In genomic region chr18:49612515-49613033, GRCh38 we compare ENCODE assay signal across 15 cellular contexts. TPM values are rescaled to one million over a fixed set of nuclear protein-coding genes. Genes with fewer than 3 reads are reported as not detected.
DNase-seq lines count a peak whose midpoint lies in the region; ATAC-seq and TF ChIP-seq lines count a peak whose summit lies in the region.
"Had no signal": no experiment of that assay in that cellular context is flagged by ENCODE, and none has a peak within 500 bp of the region (broad histone marks: within the 10 kb centered on the region; RNA-seq: fewer than 3 reads in every experiment).

No MANE protein-coding gene starts in this region.

- no peak for TF ChIP-seq POLR2A in suprapubic skin (IDR thresholded peaks at IDR 0.05)

- peak; percentile 95 for ATAC-seq in HG02870 (IDR thresholded peaks at IDR 0.05; ENCODE audit: unreplicated experiment)
- ATAC-seq: K562, lower lobe of right lung had no signal

- peaks cover 8% of the 10 kb centered on the region for H3K27me3 Mint-ChIP-seq in type B pancreatic cell
- H3K27me3 Mint-ChIP-seq in CD4-positive, alpha-beta memory T cell = peaks cover 0 to 8% of the 10 kb centered on the region in 2 donors
- H3K27me3 Mint-ChIP-seq: stimulated activated naive CD8-positive, alpha-beta T cell treated with anti-CD3 and anti-CD28 coated beads, Interleukin-15, Interleukin-2, amounts not matched to agents 100 ng/mL and 50 ng/mL, for 24 hours had no signal

- WGBS in suprapubic skin = 63% methylated on average over 10 of the region's 11 CpGs

- no peak for TF ChIP-seq CTCF in type B pancreatic cell (conservative IDR thresholded peaks at IDR 0.05)
- TF ChIP-seq CTCF in suprapubic skin (IDR thresholded peaks at IDR 0.05) = no peak
- TF ChIP-seq CTCF in right atrium auricular region (IDR thresholded peaks at IDR 0.05) = no peak

- H3K27ac ChIP-seq in suprapubic skin (no peak overlapping the region), right atrium auricular region (no peak overlapping the region)
- no peak overlapping the region for H3K27ac ChIP-seq in CD4-positive, alpha-beta memory T cell (ENCODE audit: low read depth, low read length)
- H3K27ac ChIP-seq: lower lobe of right lung had no signal

- intact Hi-C loops in CD4-positive, alpha-beta memory T cell (cut with micrococcal nuclease) = no loop called here

- no peak for TF ChIP-seq EP300 in suprapubic skin (IDR thresholded peaks at IDR 0.05)

- H3K36me3 ChIP-seq in suprapubic skin (no peaks in the 10 kb centered on the region), right atrium auricular region (no peaks in the 10 kb centered on the region)
- no peaks in the 10 kb centered on the region for H3K36me3 ChIP-seq in CD4-positive, alpha-beta memory T cell (ENCODE audit: insufficient read depth, low read length)
- H3K36me3 ChIP-seq: lower lobe of right lung had no signal

- H3K4me1 ChIP-seq in suprapubic skin (peaks cover 9% of the 10 kb centered on the region), right atrium auricular region (no peaks in the 10 kb centered on the region)
- H3K4me1 ChIP-seq in CD4-positive, alpha-beta memory T cell (ENCODE audit: insufficient read depth, low read length) = no peaks in the 10 kb centered on the region
- H3K4me1 ChIP-seq: lower lobe of right lung had no signal

- peak overlapping the region; percentile 51 for H3K27ac Mint-ChIP-seq in type B pancreatic cell
- no peak overlapping the region for H3K27ac Mint-ChIP-seq in CD4-positive, alpha-beta memory T cell
- H3K27ac Mint-ChIP-seq: activated naive CD8-positive, alpha-beta T cell; stimulated activated naive CD8-positive, alpha-beta T cell treated with anti-CD3 and anti-CD28 coated beads, Interleukin-15, Interleukin-2, amounts not matched to agents 100 ng/mL and 50 ng/mL, for 24 hours had no signal

- H3K9me3 Mint-ChIP-seq in type B pancreatic cell = no peaks in the 10 kb centered on the region
- H3K9me3 Mint-ChIP-seq in CD4-positive, alpha-beta memory T cell = peaks cover 0 to 2% (median 0%) of the 10 kb centered on the region in 8 donors
- H3K9me3 Mint-ChIP-seq: stimulated activated naive CD8-positive, alpha-beta T cell treated with anti-CD3 and anti-CD28 coated beads, Interleukin-15, Interleukin-2, amounts not matched to agents 100 ng/mL and 50 ng/mL, for 24 hours had no signal

- H3K4me3 Mint-ChIP-seq in type B pancreatic cell = no peak overlapping the region
- H3K4me3 Mint-ChIP-seq in CD4-positive, alpha-beta memory T cell = no peak overlapping the region
- H3K4me3 Mint-ChIP-seq: activated naive CD8-positive, alpha-beta T cell; stimulated activated naive CD8-positive, alpha-beta T cell treated with anti-CD3 and anti-CD28 coated beads, Interleukin-15, Interleukin-2, amounts not matched to agents 100 ng/mL and 50 ng/mL, for 24 hours had no signal

- H3K9me3 ChIP-seq in suprapubic skin (no peaks in the 10 kb centered on the region), right atrium auricular region (no peaks in the 10 kb centered on the region)
- H3K9me3 ChIP-seq in CD4-positive, alpha-beta memory T cell (ENCODE audit: control insufficient read depth in 1 of 2, low read length in 2 of 2) = no peaks in the 10 kb centered on the region
- H3K9me3 ChIP-seq: lower lobe of right lung had no signal

- POLR2A ChIA-PET in CD4-positive, alpha-beta memory T cell (lab: Charles Lee; ENCODE audit: partially characterized antibody) = no interaction called here

- H3K36me3 Mint-ChIP-seq in type B pancreatic cell = no peaks in the 10 kb centered on the region
- no peaks in the 10 kb centered on the region for H3K36me3 Mint-ChIP-seq in CD4-positive, alpha-beta memory T cell
- H3K36me3 Mint-ChIP-seq: activated naive CD8-positive, alpha-beta T cell had no signal

- CTCF ChIA-PET in CD4-positive, alpha-beta memory T cell (lab: Charles Lee; ENCODE audit: partially characterized antibody) = interaction anchor here (0.5 to 1.2 kb wide), 2 partner anchors 108 to 137 kb away, joined by 3 to 6 read pairs; no protein-coding TSS in a partner anchor

- H3K4me3 ChIP-seq in suprapubic skin (no peak overlapping the region), right atrium auricular region (no peak overlapping the region)
- no peak overlapping the region for H3K4me3 ChIP-seq in CD4-positive, alpha-beta memory T cell (ENCODE audit: low read length in 2 of 2)
- H3K4me3 ChIP-seq: K562, lower lobe of right lung had no signal

- H3K27me3 ChIP-seq in suprapubic skin (peaks cover 4% of the 10 kb centered on the region), right atrium auricular region (no peaks in the 10 kb centered on the region)
- no peaks in the 10 kb centered on the region for H3K27me3 ChIP-seq in CD4-positive, alpha-beta memory T cell (ENCODE audit: insufficient read depth, low read length)

- peaks cover 35% of the 10 kb centered on the region for H3K4me1 Mint-ChIP-seq in type B pancreatic cell (ENCODE audit: unreplicated experiment)
- no peaks in the 10 kb centered on the region for H3K4me1 Mint-ChIP-seq in CD4-positive, alpha-beta memory T cell

- DNase-seq in NCI-H2107 treated with DMSO at 0.1 percent for 48 hours (lab: John Stamatoyannopoulos, UW; ENCODE audit: unreplicated experiment) (peak; percentile 37), NCI-H2107 (lab: John Stamatoyannopoulos, UW) (no peak), NCI-H2171 (lab: John Stamatoyannopoulos, UW) (peak; percentile 35), type B pancreatic cell (ENCODE audit: extremely low spot score, unreplicated experiment) (no peak), suprapubic skin (ENCODE audit: low spot score in 2 of 2) (no peak), right atrium auricular region (ENCODE audit: low spot score) (no peak)
- DNase-seq in CD4-positive, alpha-beta memory T cell = no peak
- DNase-seq: 8988T, GF-D8, lower lobe of right lung, small intestine had no signal

RNA-seq across cellular contexts. Expression of gene LIPG, which starts 50.7 kb away (rescaled TPM):
- total RNA-seq in type B pancreatic cell (ENCODE audit: low replicate concordance) = 16.9 and 22.7 TPM in 2 replicates
- 10 to 100 TPM in 1 of 4 donors, 1 to 10 TPM in 3; 6.9 to 11.8 (median 9.1) TPM for total RNA-seq in suprapubic skin
- total RNA-seq in right atrium auricular region = under 1 TPM; 0.51 to 0.93 TPM
- not detected for total RNA-seq in CD4-positive, alpha-beta memory T cell
- polyA plus RNA-seq in CD4-positive, alpha-beta memory T cell = not detected

Comparison
In these comparisons a context has a peak if more than half of its experiments do, and no peak if none do; other contexts are left out.
1. DNase-seq: peak in NCI-H2107 treated with DMSO at 0.1 percent for 48 hours (single experiment) and NCI-H2171 (single experiment); none in NCI-H2107 (single experiment), type B pancreatic cell (single experiment), suprapubic skin (0 of 2), right atrium auricular region (single experiment) and CD4-positive, alpha-beta memory T cell (0 of 5).